Comparison of ENCODE assay signal across 11 cellular contexts in the genomic region with DNA sequence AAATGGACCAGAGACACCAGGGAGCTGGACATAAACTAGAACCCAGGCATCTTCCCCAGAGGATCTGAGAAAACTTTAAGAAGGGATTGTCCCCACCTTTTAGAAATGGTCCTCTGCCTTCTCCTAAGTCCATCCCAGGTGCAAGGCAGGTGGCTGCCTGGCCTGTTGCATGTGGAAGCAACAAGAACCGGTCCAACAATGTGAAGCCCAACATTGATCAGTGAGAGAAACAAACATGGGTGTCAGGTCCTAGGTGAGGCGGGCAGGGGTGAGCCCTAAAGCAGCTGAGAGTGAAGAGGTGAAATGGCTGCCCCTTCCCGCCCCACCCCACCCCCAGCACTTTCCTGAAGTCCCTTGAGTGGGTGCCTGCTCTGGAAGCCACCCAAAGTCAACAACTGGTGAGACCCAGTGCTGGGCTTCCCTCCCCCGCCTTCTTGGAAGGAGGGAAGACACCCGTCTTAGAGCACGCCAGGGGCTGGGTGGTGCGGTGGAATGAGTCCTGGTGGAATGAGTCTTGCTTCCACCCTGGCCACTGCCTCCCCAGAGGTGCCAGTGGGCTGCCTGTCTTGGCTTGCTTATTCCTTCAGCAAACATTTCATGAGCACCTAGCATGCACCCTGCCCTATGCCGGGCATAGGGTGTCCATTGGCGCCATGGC. TPM values are rescaled to one million over a fixed set of nuclear protein-coding genes. Genes with fewer than 3 reads are reported as not detected.
A peak's percentile ranks its signal among the peaks of the same experiment; 100 is the strongest.
DNase-seq lines count a peak whose midpoint lies in the region; ATAC-seq and TF ChIP-seq lines count a peak whose summit lies in the region.
"Had no signal": no experiment of that assay in that cellular context is flagged by ENCODE, and none has a peak within 500 bp of the region (broad histone marks: within the 10 kb centered on the region; RNA-seq: fewer than 3 reads in every experiment).

No MANE protein-coding gene starts in this region.

- BruUV-seq in HCT116 (replicated peaks; lab: Mats Ljungman, UMichigan): no TSS peak

- ATAC-seq in HCT116: no peak
- ATAC-seq in naive B cell (ENCODE audit: low read depth in 2 of 2): no peak
- ATAC-seq in HG03571 (IDR thresholded peaks at IDR 0.05; ENCODE audit: unreplicated experiment): no peak

- no peak overlapping the region for H3K27ac ChIP-seq in HCT116 (ENCODE audit: low read depth, low read length)
- H3K27ac ChIP-seq: epithelial cell of prostate had no signal

- H3K4me3 Mint-ChIP-seq in brain (peak overlapping the region; percentile 85 to 95 (median 90)), naive B cell (peak overlapping the region in 7 of 8 donors; percentile 75 to 89 (median 86))

- H2AFZ ChIP-seq in HCT116 (ENCODE audit: low read depth, low read length, poor library complexity, severe bottlenecking): no peak overlapping the region

- H3K9me3 ChIP-seq in HCT116 (ENCODE audit: control insufficient read depth in 1 of 2, insufficient read depth in 1 of 2, low read depth in 1 of 2, low read length in 2 of 2): no peaks in the 10 kb centered on the region

- no peaks in the 10 kb centered on the region for H4K20me1 ChIP-seq in HCT116 (ENCODE audit: insufficient read depth)

- peaks cover 5% of the 10 kb centered on the region for H3K27me3 Mint-ChIP-seq in brain
- H3K27me3 Mint-ChIP-seq in naive B cell: no peaks in the 10 kb centered on the region

- no peak for DNase-seq in AG10803 (ENCODE audit: low read depth)
- DNase-seq in HCT116 (ENCODE audit: low read depth, low spot score): no peak
- DNase-seq in naive B cell: no peak
- no peak for DNase-seq in D341Med (ENCODE audit: low spot score)
- no peak for DNase-seq in NCI-H2029 treated with DMSO at 0.1 percent for 48 hours (lab: John Stamatoyannopoulos, UW)
- DNase-seq in foreskin melanocyte: no peak

- H3K36me3 Mint-ChIP-seq in brain (peaks cover 30% of the 10 kb centered on the region), naive B cell (peaks cover 0 to 10% of the 10 kb centered on the region in 2 donors)

- RAD21 ChIA-PET in HCT116 (lab: Charles Lee; ENCODE audit: low non-redundant PET in 1 of 2, low total read pairs in 2 of 2, uncharacterized antibody in 2 of 2, unreplicated experiment in 2 of 2): interaction anchor here in 1 of 2 experiments (0.7 kb wide), 1 partner anchor 100 kb away, joined by 5 read pairs; no protein-coding TSS in a partner anchor

- peak overlapping the region; percentile 54 to 86 (median 76) for H3K27ac Mint-ChIP-seq in brain
- peak overlapping the region; percentile 44 to 89 (median 72) for H3K27ac Mint-ChIP-seq in naive B cell

- TF ChIP-seq CTCF in AG10803 (conservative IDR thresholded peaks at IDR 0.05; ENCODE audit: low read length) (no peak), HCT116 (IDR thresholded peaks at IDR 0.05 in 2 of 3, conservative IDR thresholded peaks at IDR 0.05 in 1 of 3; ENCODE audit: borderline replicate concordance in 1 of 3, insufficient read depth in 1 of 3, low read depth in 2 of 3, low read length in 2 of 3) (no peak), brain (conservative IDR thresholded peaks at IDR 0.05) (no peak)

- H3K4me1 ChIP-seq in HCT116 (ENCODE audit: control insufficient read depth in 1 of 2, insufficient read depth in 2 of 2, low read length in 2 of 2): peaks cover 15 to 37% of the 10 kb centered on the region in 2 experiments

- TF ChIP-seq RAD21 in HCT116 (IDR thresholded peaks at IDR 0.05; ENCODE audit: low read depth): no peak

- peaks cover 39% of the 10 kb centered on the region for H3K79me2 ChIP-seq in HCT116 (ENCODE audit: insufficient read depth, low read length)

- H3K4me1 Mint-ChIP-seq in brain: peaks cover 30% of the 10 kb centered on the region
- peaks cover 42 to 62% (median 51%) of the 10 kb centered on the region in 3 donors for H3K4me1 Mint-ChIP-seq in naive B cell

- H3K9me2 ChIP-seq in HCT116 (ENCODE audit: insufficient read depth): no peaks in the 10 kb centered on the region

- peak overlapping the region; percentile 84 for H3K4me2 ChIP-seq in HCT116 (ENCODE audit: low read length)

- POLR2A ChIA-PET in HCT116 (lab: Charles Lee): no interaction called here

- no peaks in the 10 kb centered on the region for H3K27me3 ChIP-seq in HCT116 (ENCODE audit: insufficient read depth, low read length)

- no peak overlapping the region for H3K9ac ChIP-seq in HCT116 (ENCODE audit: low read length)

- peaks cover 0 to 3% of the 10 kb centered on the region in 2 experiments; a peak in 1 of 4 replicates for H3K36me3 ChIP-seq in HCT116 (ENCODE audit: control insufficient read depth in 1 of 2, insufficient read depth in 2 of 2, low read length in 2 of 2)

- intact Hi-C loops in HCT116 (cut with micrococcal nuclease): no loop called here

- H3K4me3 ChIP-seq in AG10803 (ENCODE audit: low read length) (peak overlapping the region; percentile 99), HCT116 (replicated peaks in 1 of 2; ENCODE audit: low read depth in 1 of 2, low read length in 2 of 2) (peak overlapping the region in 1 of 2 experiments; percentile 98; a peak in 1 of 4 replicates)

- TF ChIP-seq POLR2A in HCT116 (IDR thresholded peaks at IDR 0.05; ENCODE audit: borderline replicate concordance, extremely low read depth, insufficient read depth, insufficient read length): no peak

- H3K9me3 Mint-ChIP-seq in brain (no peaks in the 10 kb centered on the region), naive B cell (no peaks in the 10 kb centered on the region)

- CTCF ChIA-PET in HCT116 (lab: Charles Lee): no interaction called here

TF ChIP-seq in HCT116, 20 proteins besides CTCF, POLR2A, EP300 and RAD21:
- TF ChIP-seq ATF3 (IDR thresholded peaks at IDR 0.05) (no peak), SP1 (IDR thresholded peaks at IDR 0.05; ENCODE audit: low read depth) (no peak), FOSL1 (IDR thresholded peaks at IDR 0.05; ENCODE audit: low read depth) (no peak), CEBPB (IDR thresholded peaks at IDR 0.05; ENCODE audit: low read depth) (no peak), JUND (IDR thresholded peaks at IDR 0.05) (no peak), SRF (IDR thresholded peaks at IDR 0.05; ENCODE audit: low read depth) (no peak), SIN3A (IDR thresholded peaks at IDR 0.05; ENCODE audit: low read depth) (no peak), MAX (IDR thresholded peaks at IDR 0.05) (no peak), EGR1 (IDR thresholded peaks at IDR 0.05; ENCODE audit: low read depth) (no peak)

RNA-seq across cellular contexts. Expression of gene AP1M1, which starts 1.7 kb away (rescaled TPM):
- total RNA-seq in HCT116 (2021; ENCODE audit: unreplicated experiment): 50.0 TPM
- polyA plus RNA-seq in HCT116 (2012): 50.7 and 52.9 TPM in 2 replicates
- polyA plus RNA-seq in brain (ENCODE audit: insufficient read depth, low read depth, low replicate concordance) (72.3 TPM), naive B cell (ENCODE audit: low read depth in 6 of 6) (100 to 1,000 TPM; 121 to 135 (median 122) TPM)

RNA-seq across cellular contexts. Expression of gene FAM32A, which starts 14.2 kb away (rescaled TPM):
- total RNA-seq in HCT116 (2021; ENCODE audit: unreplicated experiment): 61.3 TPM
- 50.8 and 61.3 TPM in 2 replicates for polyA plus RNA-seq in HCT116 (2012)
- polyA plus RNA-seq in brain (ENCODE audit: insufficient read depth, low read depth, low replicate concordance) (91.9 TPM), naive B cell (ENCODE audit: low read depth in 6 of 6) (100 to 1,000 TPM; 123 to 235 (median 155) TPM)

RNA-seq across cellular contexts. Expression of gene CIB3, which starts 26.1 kb away (rescaled TPM):
- total RNA-seq in HCT116 (2021; ENCODE audit: unreplicated experiment): not detected
- 0.13 and 0.76 TPM in 2 replicates for polyA plus RNA-seq in HCT116 (2012)
- polyA plus RNA-seq in brain (ENCODE audit: insufficient read depth, low read depth, low replicate concordance) (not detected), naive B cell (ENCODE audit: low read depth in 6 of 6) (not detected)
- total RNA-seq: myocyte, RPMI7951 had no signal

RNA-seq across cellular contexts. Expression of gene HSH2D, which starts 55.9 kb away (rescaled TPM):
- 21.4 TPM for total RNA-seq in HCT116 (2021; ENCODE audit: unreplicated experiment)
- 25.0 and 30.2 TPM in 2 replicates for polyA plus RNA-seq in HCT116 (2012)
- 0.17 TPM for polyA plus RNA-seq in brain (ENCODE audit: insufficient read depth, low read depth, low replicate concordance)
- 10 to 100 TPM; 25.7 to 53.2 (median 40.1) TPM for polyA plus RNA-seq in naive B cell (ENCODE audit: low read depth in 6 of 6)
- total RNA-seq: myocyte, RPMI7951 had no signal
